In genomic region chr4:80078361-80079092, GRCh38 we compare ENCODE assay signal across 18 cellular contexts. TPM values are rescaled to one million over a fixed set of nuclear protein-coding genes. Genes with fewer than 3 reads are reported as not detected.
DNase-seq lines count a peak whose midpoint lies in the region; ATAC-seq and TF ChIP-seq lines count a peak whose summit lies in the region.
"Had no signal": no experiment of that assay in that cellular context is flagged by ENCODE, and none has a peak within 500 bp of the region (broad histone marks: within the 10 kb centered on the region; RNA-seq: fewer than 3 reads in every experiment).

No MANE protein-coding gene starts in this region.

- no peak for TF ChIP-seq CTCF in NB4 (IDR thresholded peaks at IDR 0.05; ENCODE audit: low read depth, low read length)
- no peak for TF ChIP-seq CTCF in psoas muscle (IDR thresholded peaks at IDR 0.05)

- H3K9me3 ChIP-seq in psoas muscle = no peaks in the 10 kb centered on the region
- H3K9me3 ChIP-seq in effector memory CD4-positive, alpha-beta T cell (ENCODE audit: control insufficient read depth, low read length) = no peaks in the 10 kb centered on the region

- H3K4me1 Mint-ChIP-seq in activated CD4-positive, alpha-beta T cell treated with anti-CD3 and anti-CD28 coated beads, Interleukin-2, amount 10 ng/mL, durations not matched to agents 7 days and 5 days = peaks cover 50% of the 10 kb centered on the region
- H3K4me1 Mint-ChIP-seq in dendritic cell treated with granulocyte-macrophage colony-stimulating factor and Interleukin-4, amounts not matched to agents 40 ng/mL and 50 ng/mL, for 4 days (ENCODE audit: low read depth) = peaks cover 75% of the 10 kb centered on the region

- peaks cover 12% of the 10 kb centered on the region for H3K9me3 Mint-ChIP-seq in activated CD4-positive, alpha-beta T cell treated with anti-CD3 and anti-CD28 coated beads, Interleukin-2, amount 10 ng/mL, durations not matched to agents 7 days and 5 days
- H3K9me3 Mint-ChIP-seq in dendritic cell treated with granulocyte-macrophage colony-stimulating factor and Interleukin-4, amounts not matched to agents 40 ng/mL and 50 ng/mL, for 4 days = no peaks in the 10 kb centered on the region

- H3K27ac ChIP-seq in psoas muscle = no peak overlapping the region
- no peak overlapping the region for H3K27ac ChIP-seq in effector memory CD4-positive, alpha-beta T cell (ENCODE audit: insufficient read depth, low read length, poor library complexity, severe bottlenecking)
- H3K27ac ChIP-seq: C4-2B, RWPE1 had no signal

- CTCF ChIA-PET in activated CD4-positive, alpha-beta T cell treated with anti-CD3 and anti-CD28 coated beads, Interleukin-2, amount 10 ng/mL, durations not matched to agents 7 days and 5 days (lab: Charles Lee) = interaction anchor here (1.1 to 3.0 kb wide), 5 partner anchors 12 to 124 kb away, joined by 3 to 13 read pairs (median 3); no protein-coding TSS in a partner anchor

- no peak for DNase-seq in activated CD4-positive, alpha-beta T cell treated with anti-CD3 and anti-CD28 coated beads, Interleukin-2, amount 10 ng/mL, durations not matched to agents 7 days and 5 days
- no peak for DNase-seq in activated CD4-positive, alpha-beta T cell treated with anti-CD3 and anti-CD28 coated beads, Interleukin-2, amount 50 U/mL, for 48 hours
- peak; percentile 33 for DNase-seq in NB4 (ENCODE audit: low read depth)
- no peak for DNase-seq in psoas muscle
- no peak for DNase-seq in T1000 (lab: John Stamatoyannopoulos, UW)
- no peak for DNase-seq in putamen (ENCODE audit: low spot score)
- no peak for DNase-seq in effector memory CD4-positive, alpha-beta T cell
- DNase-seq: 8988T, COR-L47, DMS153, NCI-H1436, NCI-H2029 treated with DMSO at 0.1 percent for 48 hours, NCI-H510A treated with DMSO at 0.1 percent for 48 hours had no signal

- peak overlapping the region; percentile 67 for H3K4me3 ChIP-seq in NB4 (ENCODE audit: low read depth, low read length)
- H3K4me3 ChIP-seq in psoas muscle = peak overlapping the region; percentile 19
- no peak overlapping the region for H3K4me3 ChIP-seq in effector memory CD4-positive, alpha-beta T cell (ENCODE audit: insufficient read depth, low read depth, low read length, poor library complexity, severe bottlenecking)

- no peak for TF ChIP-seq POLR2A in NB4 (IDR thresholded peaks at IDR 0.05; ENCODE audit: extremely low read depth, insufficient read length)

- H3K36me3 ChIP-seq in psoas muscle (ENCODE audit: insufficient read depth in 1 of 2, low read depth in 1 of 2) = no peaks in the 10 kb centered on the region
- H3K36me3 ChIP-seq in effector memory CD4-positive, alpha-beta T cell (ENCODE audit: control insufficient read depth, insufficient read depth, low read length) = no peaks in the 10 kb centered on the region

- WGBS in psoas muscle, 3 donors = 90 to 92% (median 90%) methylated on average over 3 of the region's 3 CpGs

- H3K27me3 Mint-ChIP-seq in activated CD4-positive, alpha-beta T cell treated with anti-CD3 and anti-CD28 coated beads, Interleukin-2, amount 10 ng/mL, durations not matched to agents 7 days and 5 days = peaks cover 7% of the 10 kb centered on the region
- peaks cover 2% of the 10 kb centered on the region for H3K27me3 Mint-ChIP-seq in dendritic cell treated with granulocyte-macrophage colony-stimulating factor and Interleukin-4, amounts not matched to agents 40 ng/mL and 50 ng/mL, for 4 days

- H3K4me1 ChIP-seq in psoas muscle = peaks cover 4% of the 10 kb centered on the region
- H3K4me1 ChIP-seq in effector memory CD4-positive, alpha-beta T cell (ENCODE audit: control insufficient read depth, insufficient read depth, low read length, poor library complexity, severe bottlenecking) = peaks cover 7% of the 10 kb centered on the region

- POLR2A ChIA-PET in activated CD4-positive, alpha-beta T cell treated with anti-CD3 and anti-CD28 coated beads, Interleukin-2, amount 10 ng/mL, durations not matched to agents 7 days and 5 days (lab: Charles Lee) = interaction anchor here (0.6 kb wide), 1 partner anchor 93 kb away, joined by 3 read pairs; no protein-coding TSS in a partner anchor

- peaks cover 6% of the 10 kb centered on the region for H3K36me3 Mint-ChIP-seq in activated CD4-positive, alpha-beta T cell treated with anti-CD3 and anti-CD28 coated beads, Interleukin-2, amount 10 ng/mL, durations not matched to agents 7 days and 5 days (ENCODE audit: low read depth)
- no peaks in the 10 kb centered on the region for H3K36me3 Mint-ChIP-seq in dendritic cell treated with granulocyte-macrophage colony-stimulating factor and Interleukin-4, amounts not matched to agents 40 ng/mL and 50 ng/mL, for 4 days (ENCODE audit: low read depth)
- H3K36me3 Mint-ChIP-seq: IgD-negative memory B cell had no signal

- H3K27ac Mint-ChIP-seq in activated CD4-positive, alpha-beta T cell treated with anti-CD3 and anti-CD28 coated beads, Interleukin-2, amount 10 ng/mL, durations not matched to agents 7 days and 5 days = peak overlapping the region; percentile 76
- peak overlapping the region; percentile 79 for H3K27ac Mint-ChIP-seq in dendritic cell treated with granulocyte-macrophage colony-stimulating factor and Interleukin-4, amounts not matched to agents 40 ng/mL and 50 ng/mL, for 4 days
- H3K27ac Mint-ChIP-seq: IgD-negative memory B cell had no signal

- no peak for ATAC-seq in psoas muscle

- no peak overlapping the region for H3K4me3 Mint-ChIP-seq in activated CD4-positive, alpha-beta T cell treated with anti-CD3 and anti-CD28 coated beads, Interleukin-2, amount 10 ng/mL, durations not matched to agents 7 days and 5 days
- H3K4me3 Mint-ChIP-seq in dendritic cell treated with granulocyte-macrophage colony-stimulating factor and Interleukin-4, amounts not matched to agents 40 ng/mL and 50 ng/mL, for 4 days = peak overlapping the region; percentile 74
- H3K4me3 Mint-ChIP-seq: IgD-negative memory B cell had no signal

- H3K27me3 ChIP-seq in psoas muscle (ENCODE audit: insufficient read depth in 3 of 3, low read length in 2 of 3) = peaks cover 0 to 4% (median 3%) of the 10 kb centered on the region in 3 donors
- no peaks in the 10 kb centered on the region for H3K27me3 ChIP-seq in effector memory CD4-positive, alpha-beta T cell (replicated peaks; ENCODE audit: control insufficient read depth, insufficient read depth, low read length, poor library complexity, severe bottlenecking)

- intact Hi-C loops in dendritic cell treated with granulocyte-macrophage colony-stimulating factor and Interleukin-4, amounts not matched to agents 40 ng/mL and 50 ng/mL, for 4 days (cut with micrococcal nuclease) = loop anchor here (5.0 kb wide), 1 partner anchor 104 kb away; no protein-coding TSS in a partner anchor
- intact Hi-C loops in psoas muscle (cut with DNase I) = no loop called here

RNA-seq across cellular contexts. Expression of gene ANTXR2, which starts 5.5 kb away (rescaled TPM):
- total RNA-seq in activated CD4-positive, alpha-beta T cell treated with anti-CD3 and anti-CD28 coated beads, Interleukin-2, amount 10 ng/mL, durations not matched to agents 7 days and 5 days = 10 to 100 TPM; 27.3 to 30.0 TPM
- 10 to 100 TPM; 10.3 to 21.9 (median 14.8) TPM for total RNA-seq in psoas muscle
- polyA plus RNA-seq in psoas muscle = 1 to 10 TPM; 3.3 to 7.7 (median 5.4) TPM
- total RNA-seq: OCI-LY7 had no signal
